In the genomic region with DNA sequence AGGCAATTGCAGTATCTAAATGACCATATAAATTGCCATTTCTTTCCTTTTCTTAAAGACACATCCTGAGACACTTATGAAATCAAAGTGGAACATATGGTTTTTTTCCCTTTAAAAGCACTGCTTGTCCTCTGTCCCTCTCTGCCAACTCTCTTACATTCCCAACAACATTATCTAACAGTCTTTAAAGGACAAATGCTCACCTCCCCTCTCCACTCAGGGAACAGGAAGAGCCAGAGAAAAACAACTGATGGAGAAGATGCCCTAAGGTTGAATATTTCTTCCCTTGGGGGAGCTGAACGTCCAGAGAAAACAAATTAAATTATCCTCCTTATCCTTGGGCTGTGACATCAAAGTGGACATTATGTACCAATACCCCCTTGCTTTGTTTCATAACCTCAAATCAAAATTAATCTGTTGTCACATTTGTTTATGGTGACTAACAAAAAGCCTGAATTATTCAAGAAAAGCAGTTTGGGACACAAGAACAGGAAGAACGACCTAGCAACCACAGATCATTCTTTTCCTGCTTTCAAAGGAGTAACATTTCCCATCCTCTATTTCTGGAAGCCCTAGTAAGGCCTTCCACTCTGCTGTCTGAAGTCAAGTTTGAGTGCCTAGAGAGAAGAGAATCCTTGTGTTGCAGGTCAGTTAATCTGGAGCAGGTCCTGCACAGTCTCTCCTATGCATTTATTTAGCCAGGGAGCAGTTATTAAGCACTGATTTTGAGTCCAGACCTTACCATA, we compare ENCODE assay signal across 15 cellular contexts.
DNase-seq lines count a peak whose midpoint lies in the region; ATAC-seq lines count a peak whose summit lies in the region.
"Had no signal": no experiment of that assay in that cellular context is flagged by ENCODE, and none has a peak within 500 bp of the region (broad histone marks: within the 10 kb centered on the region; RNA-seq: fewer than 3 reads in every experiment).

No MANE protein-coding gene starts in this region.

- no peak overlapping the region for H3K27ac ChIP-seq in BLaER1 treated with 17β-estradiol and CSF1 and Interleukin-3, amounts not matched to agents 10 nM and 100 nM

- H3K9ac ChIP-seq in BLaER1 treated with 17β-estradiol and CSF1 and Interleukin-3, amounts not matched to agents 10 nM and 100 nM: no peak overlapping the region

- H3K4me3 ChIP-seq in BLaER1 treated with 17β-estradiol and CSF1 and Interleukin-3, amounts not matched to agents 10 nM and 100 nM: no peak overlapping the region
- H3K4me3 ChIP-seq: HAP-1 had no signal

- peaks cover 13 to 31% (median 15%) of the 10 kb centered on the region in 10 experiments; a peak in 17 of 20 replicates for H3K4me1 ChIP-seq in BLaER1 treated with 17β-estradiol and CSF1 and Interleukin-3, amounts not matched to agents 10 nM and 100 nM
- H3K4me1 ChIP-seq: HAP-1 had no signal

- ATAC-seq in GM18861 (IDR thresholded peaks at IDR 0.05; ENCODE audit: unreplicated experiment): no peak

- H3K36me3 ChIP-seq in BLaER1 treated with 17β-estradiol and CSF1 and Interleukin-3, amounts not matched to agents 10 nM and 100 nM: no peaks in the 10 kb centered on the region
- H3K36me3 ChIP-seq: HAP-1 had no signal

- peak overlapping the region; percentile 16 to 54 (median 42); a peak in 18 of 22 replicates for H3K4me2 ChIP-seq in BLaER1 treated with 17β-estradiol and CSF1 and Interleukin-3, amounts not matched to agents 10 nM and 100 nM

- no peaks in the 10 kb centered on the region for H3K9me3 ChIP-seq in BLaER1 treated with 17β-estradiol and CSF1 and Interleukin-3, amounts not matched to agents 10 nM and 100 nM (replicated peaks in 1 of 11)
- H3K9me3 ChIP-seq: HAP-1 had no signal

- H4K20me1 ChIP-seq in BLaER1 treated with 17β-estradiol and CSF1 and Interleukin-3, amounts not matched to agents 10 nM and 100 nM: peaks cover 0 to 6% (median 0%) of the 10 kb centered on the region in 11 experiments; a peak in 2 of 22 replicates

- H3K27me3 ChIP-seq in BLaER1 treated with 17β-estradiol and CSF1 and Interleukin-3, amounts not matched to agents 10 nM and 100 nM: peaks cover 91 to 100% (median 98%) of the 10 kb centered on the region in 11 experiments

- DNase-seq in cerebellar cortex (ENCODE audit: low spot score) (peak; percentile 45), left kidney (ENCODE audit: low read depth, low spot score) (peak; percentile 8), foreskin melanocyte (no peak), EL (no peak)
- DNase-seq: Calu3; CD4-positive, alpha-beta memory T cell; COR-L47; DMS53; DMS79 treated with DMSO at 0.1 percent for 48 hours; GDM1; GOT3; HFFc6 had no signal

Comparison
In these comparisons a context has a peak if more than half of its experiments do, and no peak if none do; other contexts are left out.
1. DNase-seq: peak in cerebellar cortex (single experiment) and left kidney (single experiment); none in foreskin melanocyte (single experiment) and EL (single experiment).